12 cellular contexts compared by ENCODE assay signal in the genomic region with DNA sequence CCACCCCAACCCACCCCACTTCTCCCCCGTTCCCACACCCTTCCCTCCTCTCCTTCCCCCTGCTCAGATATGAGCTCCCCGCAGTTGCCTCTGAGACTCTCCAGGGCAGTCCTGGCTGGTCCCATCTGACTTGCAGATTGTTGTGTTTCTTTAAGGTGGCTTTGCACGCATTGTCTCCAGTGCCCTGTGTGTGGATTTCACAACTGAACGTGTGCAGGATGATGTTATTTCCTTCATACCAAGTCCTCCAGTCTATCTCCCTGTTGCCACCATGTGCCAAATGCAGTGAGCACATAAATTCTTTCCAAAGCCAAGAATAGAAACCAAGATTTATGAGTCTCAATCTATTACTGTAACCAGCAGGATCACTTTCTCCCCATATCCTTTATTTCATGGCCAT.
DNase-seq lines count a peak whose midpoint lies in the region; ATAC-seq and TF ChIP-seq lines count a peak whose summit lies in the region.
"Had no signal": no experiment of that assay in that cellular context is flagged by ENCODE, and none has a peak within 500 bp of the region (broad histone marks: within the 10 kb centered on the region; RNA-seq: fewer than 3 reads in every experiment).

No MANE protein-coding gene starts in this region.

- H3K4me1 ChIP-seq in heart right ventricle = peaks cover 3 to 47% (median 29%) of the 10 kb centered on the region in 9 donors

- WGBS in heart right ventricle, 2 donors = 23 to 28% methylated on average over 3 to 4 of the region's 4 CpGs

- H3K9me3 ChIP-seq in heart right ventricle = peaks cover 0 to 18% (median 0%) of the 10 kb centered on the region in 11 donors

- peak overlapping the region in 7 of 10 donors; percentile 56 to 84 (median 72) for H3K27ac ChIP-seq in heart right ventricle

- H3K36me3 ChIP-seq in heart right ventricle = no peaks in the 10 kb centered on the region

- H3K27me3 ChIP-seq in heart right ventricle = no peaks in the 10 kb centered on the region

- POLR2A ChIA-PET in HEK293T (lab: Yijun Ruan, JAX) = no interaction called here

- CTCF ChIA-PET in HEK293T (lab: Yijun Ruan, JAX) = interaction anchor here (0.7 kb wide), 1 partner anchor 512 kb away, joined by 3 read pairs; no protein-coding TSS in a partner anchor

- H3K4me3 ChIP-seq in heart right ventricle = no peak overlapping the region

- TF ChIP-seq CTCF in heart right ventricle (IDR thresholded peaks at IDR 0.05) = no peak

- peak; percentile 14 to 83 (median 62) for ATAC-seq in heart right ventricle
- no peak for ATAC-seq in HG03196 (IDR thresholded peaks at IDR 0.05; ENCODE audit: unreplicated experiment)

- intact Hi-C loops in heart right ventricle (cut with DNase I) = no loop called here

- DNase-seq in HEK293T (ENCODE audit: extremely low spot score) = no peak
- peak; percentile 95 for DNase-seq in amniotic epithelial cell (ENCODE audit: low read depth)
- no peak for DNase-seq in heart right ventricle
- DNase-seq in stromal cell of bone marrow (ENCODE audit: low read depth) = peak; percentile 76
- DNase-seq in putamen (ENCODE audit: low spot score) = no peak
- no peak for DNase-seq in NCI-H128 (lab: John Stamatoyannopoulos, UW; ENCODE audit: unreplicated experiment)
- DNase-seq: activated effector memory CD4-positive, alpha-beta T cell treated with Interleukin-2 at 50 U/mL for 16 hours; DMS79 treated with DMSO at 0.1 percent for 48 hours; nephron progenitor cell; SHP77; stimulated activated CD4-positive, alpha-beta T cell treated with anti-CD3 and anti-CD28 coated beads, Interleukin-2, amount 100 ng/mL, for 48 hours had no signal

TF ChIP-seq in HEK293T, 16 proteins besides CTCF, POLR2A, EP300 and RAD21:
- TF ChIP-seq CTBP1 (IDR thresholded peaks at IDR 0.05; ENCODE audit: borderline replicate concordance) = no peak; the same call in 1 of the 2 replicates
- TF ChIP-seq NFRKB (IDR thresholded peaks at IDR 0.05) = no peak
- TF ChIP-seq FOXA1 (IDR thresholded peaks at IDR 0.05) = no peak
- peak; percentile 32; the same call in 1 of the 2 replicates for TF ChIP-seq L3MBTL2 (conservative IDR thresholded peaks at IDR 0.05)
- no peak for TF ChIP-seq ARNT (IDR thresholded peaks at IDR 0.05)
- TF ChIP-seq BHLHE40 (IDR thresholded peaks at IDR 0.05; ENCODE audit: borderline replicate concordance) = no peak
- no peak for TF ChIP-seq LEF1 (IDR thresholded peaks at IDR 0.05; ENCODE audit: borderline replicate concordance)
- TF ChIP-seq HDGF (IDR thresholded peaks at IDR 0.05; ENCODE audit: borderline replicate concordance) = no peak
- TF ChIP-seq, protein P1, sequence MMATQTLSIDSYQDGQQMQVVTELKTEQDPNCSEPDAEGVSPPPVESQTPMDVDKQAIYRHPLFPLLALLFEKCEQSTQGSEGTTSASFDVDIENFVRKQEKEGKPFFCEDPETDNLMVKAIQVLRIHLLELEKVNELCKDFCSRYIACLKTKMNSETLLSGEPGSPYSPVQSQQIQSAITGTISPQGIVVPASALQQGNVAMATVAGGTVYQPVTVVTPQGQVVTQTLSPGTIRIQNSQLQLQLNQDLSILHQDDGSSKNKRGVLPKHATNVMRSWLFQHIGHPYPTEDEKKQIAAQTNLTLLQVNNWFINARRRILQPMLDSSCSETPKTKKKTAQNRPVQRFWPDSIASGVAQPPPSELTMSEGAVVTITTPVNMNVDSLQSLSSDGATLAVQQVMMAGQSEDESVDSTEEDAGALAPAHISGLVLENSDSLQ (IDR thresholded peaks at IDR 0.05) = peak; percentile 85

Comparison
In these comparisons a context has a peak if more than half of its experiments do, and no peak if none do; other contexts are left out.
1. DNase-seq: peak in amniotic epithelial cell (single experiment) and stromal cell of bone marrow (single experiment); none in HEK293T (single experiment), heart right ventricle (0 of 2), putamen (single experiment) and NCI-H128 (single experiment).